8 cellular contexts compared by ENCODE assay signal in genomic region chr14:64465856-64466554, GRCh38. TPM values are rescaled to one million over a fixed set of nuclear protein-coding genes. Genes with fewer than 3 reads are reported as not detected.
DNase-seq lines count a peak whose midpoint lies in the region; ATAC-seq and TF ChIP-seq lines count a peak whose summit lies in the region.

No MANE protein-coding gene starts in this region.

- WGBS in right cardiac atrium = 12% methylated on average over 14 of the region's 14 CpGs

- no peak overlapping the region for H3K27ac ChIP-seq in right cardiac atrium (ENCODE audit: low read length)

- H3K9me3 ChIP-seq in adipocyte (ENCODE audit: control insufficient read depth, low read length) (no peaks in the 10 kb centered on the region), right cardiac atrium (ENCODE audit: control insufficient read depth, low read length) (no peaks in the 10 kb centered on the region)

- peak; percentile 56 to 64 for ATAC-seq in right cardiac atrium
- ATAC-seq in HG02763 (IDR thresholded peaks at IDR 0.05; ENCODE audit: unreplicated experiment) = no peak
- no peak for ATAC-seq in GM21360 (IDR thresholded peaks at IDR 0.05; ENCODE audit: unreplicated experiment)

- peaks cover 11% of the 10 kb centered on the region for H3K36me3 Mint-ChIP-seq in T-helper 2 cell treated with Interferon-gamma antibody and Interleukin-4, amounts not matched to agents 5 μg/mL and 100 μg/mL, for 36 hours (ENCODE audit: low read depth)
- H3K36me3 Mint-ChIP-seq in progenitor cell of endocrine pancreas (ENCODE audit: insufficient read depth) = peaks cover under 1% of the 10 kb centered on the region

- H3K27me3 Mint-ChIP-seq in T-helper 2 cell treated with Interferon-gamma antibody and Interleukin-4, amounts not matched to agents 5 μg/mL and 100 μg/mL, for 36 hours (ENCODE audit: low read depth) = no peaks in the 10 kb centered on the region
- peaks cover 13% of the 10 kb centered on the region for H3K27me3 Mint-ChIP-seq in progenitor cell of endocrine pancreas

- no peaks in the 10 kb centered on the region for H3K27me3 ChIP-seq in adipocyte (replicated peaks; ENCODE audit: control insufficient read depth, insufficient read depth, low read length)
- H3K27me3 ChIP-seq in right cardiac atrium (ENCODE audit: control insufficient read depth, insufficient read depth) = no peaks in the 10 kb centered on the region

- H3K4me3 ChIP-seq in LNCaP clone FGC (ENCODE audit: low read depth, low read length) (peak overlapping the region; percentile 61), adipocyte (ENCODE audit: low read length) (peak overlapping the region; percentile 83), right cardiac atrium (ENCODE audit: low read length) (peak overlapping the region; percentile 92)

- TF ChIP-seq CTCF in LNCaP clone FGC (IDR thresholded peaks at IDR 0.05; ENCODE audit: control insufficient read depth, extremely low read depth, insufficient read depth) (no peak), progenitor cell of endocrine pancreas (IDR thresholded peaks at IDR 0.05; ENCODE audit: unreplicated experiment) (peak; percentile 35)

- H3K4me1 Mint-ChIP-seq in T-helper 2 cell treated with Interferon-gamma antibody and Interleukin-4, amounts not matched to agents 5 μg/mL and 100 μg/mL, for 36 hours (ENCODE audit: low read depth) = peaks cover 37% of the 10 kb centered on the region
- peaks cover 4% of the 10 kb centered on the region for H3K4me1 Mint-ChIP-seq in progenitor cell of endocrine pancreas (ENCODE audit: low read depth)

- H3K9ac ChIP-seq in adipocyte (ENCODE audit: low read length) = peak overlapping the region; percentile 55

- H3K27ac Mint-ChIP-seq in T-helper 2 cell treated with Interferon-gamma antibody and Interleukin-4, amounts not matched to agents 5 μg/mL and 100 μg/mL, for 36 hours = peak overlapping the region; percentile 77
- H3K27ac Mint-ChIP-seq in progenitor cell of endocrine pancreas = peak overlapping the region; percentile 77

- DNase-seq in T-helper 2 cell treated with Interferon-gamma antibody and Interleukin-4, amounts not matched to agents 5 μg/mL and 100 μg/mL, for 36 hours (ENCODE audit: low spot score) = no peak
- DNase-seq in T-helper 2 cell (no peak), LNCaP clone FGC (ENCODE audit: low read depth) (no peak), adipocyte (ENCODE audit: low read depth) (peak; percentile 81), right cardiac atrium (no peak), progenitor cell of endocrine pancreas (ENCODE audit: low spot score, unreplicated experiment) (no peak)

- H3K4me1 ChIP-seq in adipocyte (ENCODE audit: control insufficient read depth, insufficient read depth, low read length) (peaks cover 25% of the 10 kb centered on the region), right cardiac atrium (ENCODE audit: control insufficient read depth, insufficient read depth, low read length) (no peaks in the 10 kb centered on the region)

- H3K36me3 ChIP-seq in adipocyte (ENCODE audit: control insufficient read depth, insufficient read depth, low read length, severe bottlenecking) = peaks cover 3% of the 10 kb centered on the region

- intact Hi-C loops in right cardiac atrium (cut with DNase I) = no loop called here

- no peaks in the 10 kb centered on the region for H3K9me3 Mint-ChIP-seq in T-helper 2 cell treated with Interferon-gamma antibody and Interleukin-4, amounts not matched to agents 5 μg/mL and 100 μg/mL, for 36 hours
- no peaks in the 10 kb centered on the region for H3K9me3 Mint-ChIP-seq in progenitor cell of endocrine pancreas (ENCODE audit: low read depth)

- H3K4me3 Mint-ChIP-seq in T-helper 2 cell treated with Interferon-gamma antibody and Interleukin-4, amounts not matched to agents 5 μg/mL and 100 μg/mL, for 36 hours = peak overlapping the region; percentile 94
- H3K4me3 Mint-ChIP-seq in progenitor cell of endocrine pancreas (ENCODE audit: low read depth) = peak overlapping the region; percentile 84

RNA-seq across cellular contexts. Expression of gene AKAP5, which starts 0.7 kb away (rescaled TPM):
- total RNA-seq in right cardiac atrium = under 1 TPM; 0.20 to 0.24 (median 0.23) TPM
- 0.09 TPM for polyA plus RNA-seq in right cardiac atrium
- 1.1 and 1.6 TPM in 2 replicates for total RNA-seq in progenitor cell of endocrine pancreas

RNA-seq across cellular contexts. Expression of gene ZBTB25, which starts 37.6 kb away (rescaled TPM):
- total RNA-seq in right cardiac atrium = 10 to 100 TPM; 14.1 to 18.4 (median 16.4) TPM
- polyA plus RNA-seq in right cardiac atrium = 8.0 TPM
- total RNA-seq in progenitor cell of endocrine pancreas = 11.7 and 11.8 TPM in 2 replicates

RNA-seq across cellular contexts. Expression of gene ZBTB1, which starts 38.6 kb away (rescaled TPM):
- total RNA-seq in right cardiac atrium (10 to 100 TPM; 24.0 to 27.6 (median 24.8) TPM), progenitor cell of endocrine pancreas (43.6 and 44.5 TPM in 2 replicates)
- 10.3 TPM for polyA plus RNA-seq in right cardiac atrium

Comparison
In these comparisons a context has a peak if more than half of its experiments do, and no peak if none do; other contexts are left out.
1. ATAC-seq: peak in right cardiac atrium (2 of 2); none in HG02763 (single experiment) and GM21360 (single experiment).
2. Peak in every context shown above with its lines, with median percentiles within 50 percentile points of each other: H3K4me3 ChIP-seq.